Comparison of ENCODE assay signal across 1 cellular context in genomic region chr3:128473737-128474136, GRCh38.
A peak's percentile ranks its signal among the peaks of the same experiment; 100 is the strongest.
TF ChIP-seq lines count a peak whose summit lies in the region.

No MANE protein-coding gene starts in this region.

TF ChIP-seq in HepG2, 621 proteins besides CTCF, POLR2A, EP300 and RAD21:
- TF ChIP-seq RBAK (CRISPR knock-in tag; IDR thresholded peaks at IDR 0.05) (no peak), ZNF768 (CRISPR knock-in tag; IDR thresholded peaks at IDR 0.05) (peak; percentile 88)
